ENCODE assay signal across 1 cellular context in the genomic region with DNA sequence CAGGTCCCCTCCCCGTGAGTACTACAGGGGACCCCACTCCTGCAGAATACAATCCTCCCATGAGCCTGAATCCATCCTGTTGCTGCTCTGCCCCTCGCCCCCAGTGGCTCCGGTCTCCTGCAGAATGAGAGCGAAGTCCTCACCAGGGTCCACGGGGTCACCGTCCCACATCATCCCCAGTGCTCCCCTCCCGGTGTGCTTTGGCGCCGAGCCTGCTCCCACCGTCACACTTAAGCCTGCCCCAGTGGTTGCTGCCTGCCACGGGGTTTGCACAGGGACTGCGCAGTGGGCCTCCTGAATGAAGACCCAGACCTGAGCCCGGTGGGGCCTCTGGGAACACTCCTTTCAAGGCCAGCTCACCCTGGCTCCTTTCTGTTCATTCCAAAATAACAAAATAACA.
TF ChIP-seq lines count a peak whose summit lies in the region.

No MANE protein-coding gene starts in this region.

TF ChIP-seq in HepG2, 621 proteins besides CTCF, POLR2A, EP300 and RAD21 (continued from another document):
- TF ChIP-seq, protein P1, sequence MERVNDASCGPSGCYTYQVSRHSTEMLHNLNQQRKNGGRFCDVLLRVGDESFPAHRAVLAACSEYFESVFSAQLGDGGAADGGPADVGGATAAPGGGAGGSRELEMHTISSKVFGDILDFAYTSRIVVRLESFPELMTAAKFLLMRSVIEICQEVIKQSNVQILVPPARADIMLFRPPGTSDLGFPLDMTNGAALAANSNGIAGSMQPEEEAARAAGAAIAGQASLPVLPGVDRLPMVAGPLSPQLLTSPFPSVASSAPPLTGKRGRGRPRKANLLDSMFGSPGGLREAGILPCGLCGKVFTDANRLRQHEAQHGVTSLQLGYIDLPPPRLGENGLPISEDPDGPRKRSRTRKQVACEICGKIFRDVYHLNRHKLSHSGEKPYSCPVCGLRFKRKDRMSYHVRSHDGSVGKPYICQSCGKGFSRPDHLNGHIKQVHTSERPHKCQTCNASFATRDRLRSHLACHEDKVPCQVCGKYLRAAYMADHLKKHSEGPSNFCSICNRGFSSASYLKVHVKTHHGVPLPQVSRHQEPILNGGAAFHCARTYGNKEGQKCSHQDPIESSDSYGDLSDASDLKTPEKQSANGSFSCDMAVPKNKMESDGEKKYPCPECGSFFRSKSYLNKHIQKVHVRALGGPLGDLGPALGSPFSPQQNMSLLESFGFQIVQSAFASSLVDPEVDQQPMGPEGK (CRISPR knock-in tag; IDR thresholded peaks at IDR 0.05) = peak; percentile 57
- TF ChIP-seq THAP11 (CRISPR knock-in tag; IDR thresholded peaks at IDR 0.05) (no peak), ZNF225 (CRISPR knock-in tag; IDR thresholded peaks at IDR 0.05) (no peak), ZNF562 (CRISPR knock-in tag; IDR thresholded peaks at IDR 0.05; ENCODE audit: borderline replicate concordance) (no peak), ZFP41 (CRISPR knock-in tag; IDR thresholded peaks at IDR 0.05; ENCODE audit: borderline replicate concordance) (no peak), PCBP2 (optimal IDR thresholded peaks at IDR 0.05; ENCODE audit: low read depth, low read length, poor library complexity, severe bottlenecking) (no peak), SRSF4 (IDR thresholded peaks at IDR 0.05; ENCODE audit: low read depth, low read length, poor library complexity, severe bottlenecking) (no peak), ZFX (CRISPR knock-in tag; IDR thresholded peaks at IDR 0.05; ENCODE audit: low read depth) (peak; percentile 10; the same call in 1 of the 2 replicates), ZNF556 (CRISPR knock-in tag; IDR thresholded peaks at IDR 0.05; ENCODE audit: borderline replicate concordance) (0 out of 2 replicates have a peak, but pooled peaks have one; percentile 13), GATAD2A (CRISPR knock-in tag; IDR thresholded peaks at IDR 0.05) (peak; percentile 19; the same call in 1 of the 2 replicates), KDM5A (IDR thresholded peaks at IDR 0.05; ENCODE audit: borderline replicate concordance, low read length) (no peak), RFXANK (CRISPR knock-in tag; IDR thresholded peaks at IDR 0.05) (no peak), NR2C2 (CRISPR knock-in tag; IDR thresholded peaks at IDR 0.05; ENCODE audit: borderline replicate concordance) (peak; percentile 21; the same call in 1 of the 2 replicates), ZNF530 (CRISPR knock-in tag; IDR thresholded peaks at IDR 0.05; ENCODE audit: low read depth) (no peak), MZF1 (CRISPR knock-in tag; IDR thresholded peaks at IDR 0.05; ENCODE audit: borderline replicate concordance) (no peak), HNF4G (IDR thresholded peaks at IDR 0.05; ENCODE audit: borderline replicate concordance, low read depth, low read length) (peak; percentile 54), HNF4G (CRISPR knock-in tag; IDR thresholded peaks at IDR 0.05; ENCODE audit: borderline replicate concordance, low read depth) (peak; percentile 55; the same call in 1 of the 2 replicates), FOXP1 (IDR thresholded peaks at IDR 0.05) (no peak), FOXP1 (CRISPR knock-in tag; IDR thresholded peaks at IDR 0.05) (no peak), EHMT2 (IDR thresholded peaks at IDR 0.05; ENCODE audit: borderline replicate concordance, low read depth, low read length) (no peak), CCDC6 (CRISPR knock-in tag; IDR thresholded peaks at IDR 0.05) (no peak), ZNF260 (CRISPR knock-in tag; IDR thresholded peaks at IDR 0.05; ENCODE audit: borderline replicate concordance, low read depth) (no peak), ZNF432 (CRISPR knock-in tag; IDR thresholded peaks at IDR 0.05; ENCODE audit: borderline replicate concordance) (no peak)
- TF ChIP-seq, protein P2, sequence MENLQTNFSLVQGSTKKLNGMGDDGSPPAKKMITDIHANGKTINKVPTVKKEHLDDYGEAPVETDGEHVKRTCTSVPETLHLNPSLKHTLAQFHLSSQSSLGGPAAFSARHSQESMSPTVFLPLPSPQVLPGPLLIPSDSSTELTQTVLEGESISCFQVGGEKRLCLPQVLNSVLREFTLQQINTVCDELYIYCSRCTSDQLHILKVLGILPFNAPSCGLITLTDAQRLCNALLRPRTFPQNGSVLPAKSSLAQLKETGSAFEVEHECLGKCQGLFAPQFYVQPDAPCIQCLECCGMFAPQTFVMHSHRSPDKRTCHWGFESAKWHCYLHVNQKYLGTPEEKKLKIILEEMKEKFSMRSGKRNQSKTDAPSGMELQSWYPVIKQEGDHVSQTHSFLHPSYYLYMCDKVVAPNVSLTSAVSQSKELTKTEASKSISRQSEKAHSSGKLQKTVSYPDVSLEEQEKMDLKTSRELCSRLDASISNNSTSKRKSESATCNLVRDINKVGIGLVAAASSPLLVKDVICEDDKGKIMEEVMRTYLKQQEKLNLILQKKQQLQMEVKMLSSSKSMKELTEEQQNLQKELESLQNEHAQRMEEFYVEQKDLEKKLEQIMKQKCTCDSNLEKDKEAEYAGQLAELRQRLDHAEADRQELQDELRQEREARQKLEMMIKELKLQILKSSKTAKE (CRISPR knock-in tag; IDR thresholded peaks at IDR 0.05; ENCODE audit: borderline replicate concordance) = no peak
- TF ChIP-seq, protein P3, sequence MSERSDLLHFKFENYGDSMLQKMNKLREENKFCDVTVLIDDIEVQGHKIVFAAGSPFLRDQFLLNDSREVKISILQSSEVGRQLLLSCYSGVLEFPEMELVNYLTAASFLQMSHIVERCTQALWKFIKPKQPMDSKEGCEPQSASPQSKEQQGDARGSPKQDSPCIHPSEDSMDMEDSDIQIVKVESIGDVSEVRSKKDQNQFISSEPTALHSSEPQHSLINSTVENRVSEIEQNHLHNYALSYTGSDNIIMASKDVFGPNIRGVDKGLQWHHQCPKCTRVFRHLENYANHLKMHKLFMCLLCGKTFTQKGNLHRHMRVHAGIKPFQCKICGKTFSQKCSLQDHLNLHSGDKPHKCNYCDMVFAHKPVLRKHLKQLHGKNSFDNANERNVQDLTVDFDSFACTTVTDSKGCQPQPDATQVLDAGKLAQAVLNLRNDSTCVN (CRISPR knock-in tag; IDR thresholded peaks at IDR 0.05; ENCODE audit: borderline replicate concordance) = no peak
- TF ChIP-seq, protein P4, sequence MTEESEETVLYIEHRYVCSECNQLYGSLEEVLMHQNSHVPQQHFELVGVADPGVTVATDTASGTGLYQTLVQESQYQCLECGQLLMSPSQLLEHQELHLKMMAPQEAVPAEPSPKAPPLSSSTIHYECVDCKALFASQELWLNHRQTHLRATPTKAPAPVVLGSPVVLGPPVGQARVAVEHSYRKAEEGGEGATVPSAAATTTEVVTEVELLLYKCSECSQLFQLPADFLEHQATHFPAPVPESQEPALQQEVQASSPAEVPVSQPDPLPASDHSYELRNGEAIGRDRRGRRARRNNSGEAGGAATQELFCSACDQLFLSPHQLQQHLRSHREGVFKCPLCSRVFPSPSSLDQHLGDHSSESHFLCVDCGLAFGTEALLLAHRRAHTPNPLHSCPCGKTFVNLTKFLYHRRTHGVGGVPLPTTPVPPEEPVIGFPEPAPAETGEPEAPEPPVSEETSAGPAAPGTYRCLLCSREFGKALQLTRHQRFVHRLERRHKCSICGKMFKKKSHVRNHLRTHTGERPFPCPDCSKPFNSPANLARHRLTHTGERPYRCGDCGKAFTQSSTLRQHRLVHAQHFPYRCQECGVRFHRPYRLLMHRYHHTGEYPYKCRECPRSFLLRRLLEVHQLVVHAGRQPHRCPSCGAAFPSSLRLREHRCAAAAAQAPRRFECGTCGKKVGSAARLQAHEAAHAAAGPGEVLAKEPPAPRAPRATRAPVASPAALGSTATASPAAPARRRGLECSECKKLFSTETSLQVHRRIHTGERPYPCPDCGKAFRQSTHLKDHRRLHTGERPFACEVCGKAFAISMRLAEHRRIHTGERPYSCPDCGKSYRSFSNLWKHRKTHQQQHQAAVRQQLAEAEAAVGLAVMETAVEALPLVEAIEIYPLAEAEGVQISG (CRISPR knock-in tag; IDR thresholded peaks at IDR 0.05) = 0 out of 2 replicates have a peak, but pooled peaks have one; percentile 34
- TF ChIP-seq, protein P5, sequence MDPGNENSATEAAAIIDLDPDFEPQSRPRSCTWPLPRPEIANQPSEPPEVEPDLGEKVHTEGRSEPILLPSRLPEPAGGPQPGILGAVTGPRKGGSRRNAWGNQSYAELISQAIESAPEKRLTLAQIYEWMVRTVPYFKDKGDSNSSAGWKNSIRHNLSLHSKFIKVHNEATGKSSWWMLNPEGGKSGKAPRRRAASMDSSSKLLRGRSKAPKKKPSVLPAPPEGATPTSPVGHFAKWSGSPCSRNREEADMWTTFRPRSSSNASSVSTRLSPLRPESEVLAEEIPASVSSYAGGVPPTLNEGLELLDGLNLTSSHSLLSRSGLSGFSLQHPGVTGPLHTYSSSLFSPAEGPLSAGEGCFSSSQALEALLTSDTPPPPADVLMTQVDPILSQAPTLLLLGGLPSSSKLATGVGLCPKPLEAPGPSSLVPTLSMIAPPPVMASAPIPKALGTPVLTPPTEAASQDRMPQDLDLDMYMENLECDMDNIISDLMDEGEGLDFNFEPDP (CRISPR knock-in tag; conservative IDR thresholded peaks at IDR 0.05) = no peak
- TF ChIP-seq, protein P6, sequence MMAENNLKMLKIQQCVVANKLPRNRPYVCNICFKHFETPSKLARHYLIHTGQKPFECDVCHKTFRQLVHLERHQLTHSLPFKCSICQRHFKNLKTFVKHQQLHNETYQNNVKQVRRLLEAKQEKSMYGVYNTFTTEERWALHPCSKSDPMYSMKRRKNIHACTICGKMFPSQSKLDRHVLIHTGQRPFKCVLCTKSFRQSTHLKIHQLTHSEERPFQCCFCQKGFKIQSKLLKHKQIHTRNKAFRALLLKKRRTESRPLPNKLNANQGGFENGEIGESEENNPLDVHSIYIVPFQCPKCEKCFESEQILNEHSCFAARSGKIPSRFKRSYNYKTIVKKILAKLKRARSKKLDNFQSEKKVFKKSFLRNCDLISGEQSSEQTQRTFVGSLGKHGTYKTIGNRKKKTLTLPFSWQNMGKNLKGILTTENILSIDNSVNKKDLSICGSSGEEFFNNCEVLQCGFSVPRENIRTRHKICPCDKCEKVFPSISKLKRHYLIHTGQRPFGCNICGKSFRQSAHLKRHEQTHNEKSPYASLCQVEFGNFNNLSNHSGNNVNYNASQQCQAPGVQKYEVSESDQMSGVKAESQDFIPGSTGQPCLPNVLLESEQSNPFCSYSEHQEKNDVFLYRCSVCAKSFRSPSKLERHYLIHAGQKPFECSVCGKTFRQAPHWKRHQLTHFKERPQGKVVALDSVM (CRISPR knock-in tag; IDR thresholded peaks at IDR 0.05) = no peak
- TF ChIP-seq, protein P7, sequence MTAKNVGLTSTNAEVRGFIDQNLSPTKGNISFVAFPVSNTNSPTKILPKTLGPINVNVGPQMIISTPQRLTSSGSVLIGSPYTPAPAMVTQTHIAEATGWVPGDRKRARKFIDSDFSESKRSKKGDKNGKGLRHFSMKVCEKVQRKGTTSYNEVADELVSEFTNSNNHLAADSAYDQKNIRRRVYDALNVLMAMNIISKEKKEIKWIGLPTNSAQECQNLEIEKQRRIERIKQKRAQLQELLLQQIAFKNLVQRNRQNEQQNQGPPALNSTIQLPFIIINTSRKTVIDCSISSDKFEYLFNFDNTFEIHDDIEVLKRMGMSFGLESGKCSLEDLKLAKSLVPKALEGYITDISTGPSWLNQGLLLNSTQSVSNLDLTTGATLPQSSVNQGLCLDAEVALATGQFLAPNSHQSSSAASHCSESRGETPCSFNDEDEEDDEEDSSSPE (CRISPR knock-in tag; IDR thresholded peaks at IDR 0.05) = no peak
- TF ChIP-seq, protein P8, sequence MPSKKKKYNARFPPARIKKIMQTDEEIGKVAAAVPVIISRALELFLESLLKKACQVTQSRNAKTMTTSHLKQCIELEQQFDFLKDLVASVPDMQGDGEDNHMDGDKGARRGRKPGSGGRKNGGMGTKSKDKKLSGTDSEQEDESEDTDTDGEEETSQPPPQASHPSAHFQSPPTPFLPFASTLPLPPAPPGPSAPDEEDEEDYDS (CRISPR knock-in tag; IDR thresholded peaks at IDR 0.05) = no peak
